Comparison of ENCODE assay signal across 9 cellular contexts in genomic region chr19:16760990-16761389, GRCh38. TPM values are rescaled to one million over a fixed set of nuclear protein-coding genes. Genes with fewer than 3 reads are reported as not detected.
"Had no signal": no experiment of that assay in that cellular context is flagged by ENCODE, and none has a peak within 500 bp of the region (broad histone marks: within the 10 kb centered on the region; RNA-seq: fewer than 3 reads in every experiment).

No MANE protein-coding gene starts in this region.

- H3K27ac Mint-ChIP-seq: GM23338, H9, HFFc6 had no signal

- H3K4me1 Mint-ChIP-seq: GM23338, H9 had no signal

- DNase-seq: H9, HCEC 1CT, HFFc6, KG1 had no signal

- ATAC-seq: GM23338, HepG2 had no signal

- H3K36me3 Mint-ChIP-seq: IgD-negative memory B cell had no signal

- H3K4me3 Mint-ChIP-seq: GM23338, H9, HFFc6, IgD-negative memory B cell had no signal

- H3K9me3 Mint-ChIP-seq: HFFc6 had no signal

RNA-seq across cellular contexts. Expression of gene NWD1, which starts 41.3 kb away (rescaled TPM):
- total RNA-seq: H1, H9, HepG2, HFFc6, HT1080 had no signal
